ENCODE assay signal across 16 cellular contexts in genomic region chr6:74646461-74646860, GRCh38.
"Had no signal": no experiment of that assay in that cellular context is flagged by ENCODE, and none has a peak within 500 bp of the region (broad histone marks: within the 10 kb centered on the region; RNA-seq: fewer than 3 reads in every experiment).

No MANE protein-coding gene starts in this region.

- H3K4me3 ChIP-seq: heart left ventricle, hepatocyte, lung, right lobe of liver, thoracic aorta, tibial nerve, upper lobe of left lung, uterus had no signal

- DNase-seq: cortex of kidney; effector memory CD8-positive, alpha-beta T cell; erythroblast; heart left ventricle; kidney; naive B cell; right lobe of liver; stimulated activated CD4-positive, alpha-beta T cell treated with anti-CD3 and anti-CD28 coated beads, Interleukin-4, amount 100 ng/mL, for 4 hours; stimulated activated naive B cell treated with anti-CD40 and anti-IgM and Interleukin-4, amounts not matched to agents 10 μg/mL and 1 μg/mL and 100 μg/mL, for 72 hours; upper lobe of left lung; uterus had no signal

- H3K27ac ChIP-seq: heart left ventricle, hepatocyte, parathyroid adenoma, right lobe of liver, thoracic aorta, tibial nerve, upper lobe of left lung, uterus had no signal

- H3K27me3 ChIP-seq: heart left ventricle, hepatocyte, right lobe of liver, tibial nerve, upper lobe of left lung, uterus had no signal

- H3K36me3 ChIP-seq: heart left ventricle, right lobe of liver, thoracic aorta, tibial nerve, upper lobe of left lung, uterus had no signal

- H3K4me1 ChIP-seq: heart left ventricle, parathyroid adenoma, right lobe of liver, tibial nerve, upper lobe of left lung, uterus had no signal

- H3K9me3 ChIP-seq: right lobe of liver, thoracic aorta, upper lobe of left lung, uterus had no signal
